In genomic region chr11:95802806-95803205, GRCh38 we compare ENCODE assay signal across 32 cellular contexts.
"Had no signal": no experiment of that assay in that cellular context is flagged by ENCODE, and none has a peak within 500 bp of the region (broad histone marks: within the 10 kb centered on the region; RNA-seq: fewer than 3 reads in every experiment).

No MANE protein-coding gene starts in this region.

- H3K4me3 Mint-ChIP-seq: activated B cell treated with CpG ODN at 0.5 μM for 24 hours; activated CD4-positive, alpha-beta memory T cell treated with anti-CD3 and anti-CD28 coated beads for 36 hours; activated CD4-positive, alpha-beta T cell treated with anti-CD3 and anti-CD28 coated beads, Interleukin-2, amount 10 ng/mL, durations not matched to agents 7 days and 5 days; activated CD8-positive, alpha-beta T cell treated with anti-CD3 and anti-CD28 coated beads for 36 hours; activated naive CD4-positive, alpha-beta T cell treated with anti-CD3 and anti-CD28 coated beads for 36 hours; activated naive CD4-positive, alpha-beta T cell treated with anti-CD3 and anti-CD28 coated beads, Interleukin-2, amount 50 U/mL, for 24 hours; activated naive CD8-positive, alpha-beta T cell treated with anti-CD3 and anti-CD28 coated beads for 36 hours; activated T-cell treated with anti-CD3 and anti-CD28 coated beads, Interleukin-2, amount 50 U/mL, for 4 hours; activated T-cell treated with anti-CD3 and anti-CD28 coated beads, Interleukin-2, amount 50 U/mL, for 72 hours; activated T-helper 1 cell treated with anti-CD3 and anti-CD28 coated beads, Interleukin-12 subunit alpha, Interleukin-12 subunit beta, Interleukin-2, Interleukin-4 antibody, amounts not matched to agents 30 ng/mL and 10 ng/mL and 1 ng/mL, durations not matched to agents 14 hours and 24 hours and 36 hours; activated T-helper 17 cell treated with anti-CD3 and anti-CD28 coated beads, Interleukin-2, amount 50 U/mL, for 72 hours; brain; central memory CD8-positive, alpha-beta T cell; T-cell; T-helper 2 cell treated with Interferon-gamma antibody and Interleukin-4, amounts not matched to agents 5 μg/mL and 100 μg/mL, for 36 hours had no signal

- DNase-seq: activated B cell treated with CpG ODN at 0.5 μM for 24 hours; activated CD4-positive, alpha-beta memory T cell treated with anti-CD3 and anti-CD28 coated beads for 36 hours; activated CD4-positive, alpha-beta T cell treated with anti-CD3 and anti-CD28 coated beads, Interleukin-2, amount 10 ng/mL, durations not matched to agents 7 days and 5 days; activated CD4-positive, CD25-positive, alpha-beta regulatory T cell treated with anti-CD3 and anti-CD28 coated beads, Interleukin-2, amount 50 U/mL, for 72 hours; activated CD8-positive, alpha-beta T cell treated with anti-CD3 and anti-CD28 coated beads for 36 hours; activated effector memory CD4-positive, alpha-beta T cell treated with anti-CD3 and anti-CD28 coated beads, Interleukin-2, amount 50 U/mL, for 16 hours; activated gamma-delta T cell treated with Interleukin-2 at 50 U/mL for 16 hours; activated naive CD4-positive, alpha-beta T cell; activated naive CD4-positive, alpha-beta T cell treated with anti-CD3 and anti-CD28 coated beads for 36 hours; activated naive CD8-positive, alpha-beta T cell treated with anti-CD3 and anti-CD28 coated beads for 36 hours; activated T-cell treated with anti-CD3 and anti-CD28 coated beads for 4 hours; activated T-cell treated with anti-CD3 and anti-CD28 coated beads, Interleukin-2, amount 50 U/mL, for 1 hour; activated T-cell treated with anti-CD3 and anti-CD28 coated beads, Interleukin-2, amount 50 U/mL, for 4 hours; activated T-cell treated with anti-CD3 and anti-CD28 coated beads, Interleukin-2, amount 50 U/mL, for 72 hours; amygdala; anterior cingulate cortex; caudate nucleus; cerebellar nuclear complex; T-cell; T-helper 2 cell; T-helper 9 cell had no signal

- H3K27me3 ChIP-seq: ascending aorta, cardiac muscle cell had no signal

- H3K27me3 Mint-ChIP-seq: activated B cell treated with CpG ODN at 0.5 μM for 24 hours; activated CD4-positive, alpha-beta memory T cell treated with anti-CD3 and anti-CD28 coated beads for 36 hours; activated CD4-positive, alpha-beta T cell treated with anti-CD3 and anti-CD28 coated beads, Interleukin-2, amount 10 ng/mL, durations not matched to agents 7 days and 5 days; activated CD8-positive, alpha-beta T cell treated with anti-CD3 and anti-CD28 coated beads for 36 hours; activated naive CD4-positive, alpha-beta T cell treated with anti-CD3 and anti-CD28 coated beads, Interleukin-2, amount 50 U/mL, for 24 hours; activated naive CD8-positive, alpha-beta T cell treated with anti-CD3 and anti-CD28 coated beads for 36 hours; activated T-helper 17 cell treated with anti-CD3 and anti-CD28 coated beads, Interleukin-2, amount 50 U/mL, for 72 hours; central memory CD8-positive, alpha-beta T cell; T-cell had no signal

- H3K4me1 Mint-ChIP-seq: activated B cell treated with CpG ODN at 0.5 μM for 24 hours; activated naive CD8-positive, alpha-beta T cell treated with anti-CD3 and anti-CD28 coated beads for 36 hours had no signal

- H3K4me3 ChIP-seq: ascending aorta, cardiac muscle cell had no signal

- H3K9me3 Mint-ChIP-seq: activated B cell treated with CpG ODN at 0.5 μM for 24 hours; activated CD4-positive, alpha-beta T cell treated with anti-CD3 and anti-CD28 coated beads, Interleukin-2, amount 10 ng/mL, durations not matched to agents 7 days and 5 days; activated CD8-positive, alpha-beta T cell treated with anti-CD3 and anti-CD28 coated beads for 36 hours; activated naive CD4-positive, alpha-beta T cell treated with anti-CD3 and anti-CD28 coated beads for 36 hours; activated naive CD4-positive, alpha-beta T cell treated with anti-CD3 and anti-CD28 coated beads, Interleukin-2, amount 50 U/mL, for 24 hours; activated naive CD8-positive, alpha-beta T cell treated with anti-CD3 and anti-CD28 coated beads for 36 hours; activated T-cell treated with anti-CD3 and anti-CD28 coated beads, Interleukin-2, amount 50 U/mL, for 4 hours; activated T-helper 1 cell treated with anti-CD3 and anti-CD28 coated beads, Interleukin-12 subunit alpha, Interleukin-12 subunit beta, Interleukin-2, Interleukin-4 antibody, amounts not matched to agents 30 ng/mL and 10 ng/mL and 1 ng/mL, durations not matched to agents 14 hours and 24 hours and 36 hours; central memory CD8-positive, alpha-beta T cell had no signal

- FAIRE-seq: bronchial epithelial cell, TTC549 had no signal

- H3K9me3 ChIP-seq: ascending aorta had no signal

- ATAC-seq: activated CD8-positive, alpha-beta T cell treated with anti-CD3 and anti-CD28 coated beads for 36 hours; activated T-cell treated with anti-CD3 and anti-CD28 coated beads, Interleukin-2, amount 50 U/mL, for 4 hours; activated T-cell treated with anti-CD3 and anti-CD28 coated beads, Interleukin-2, amount 50 U/mL, for 72 hours; activated T-helper 17 cell treated with anti-CD3 and anti-CD28 coated beads, Interleukin-2, amount 50 U/mL, for 72 hours; T-cell had no signal

- H3K27ac Mint-ChIP-seq: activated B cell treated with CpG ODN at 0.5 μM for 24 hours; activated CD4-positive, alpha-beta memory T cell treated with anti-CD3 and anti-CD28 coated beads for 36 hours; activated CD4-positive, alpha-beta T cell treated with anti-CD3 and anti-CD28 coated beads, Interleukin-2, amount 10 ng/mL, durations not matched to agents 7 days and 5 days; activated CD8-positive, alpha-beta T cell treated with anti-CD3 and anti-CD28 coated beads for 36 hours; activated naive CD4-positive, alpha-beta T cell treated with anti-CD3 and anti-CD28 coated beads for 36 hours; activated naive CD4-positive, alpha-beta T cell treated with anti-CD3 and anti-CD28 coated beads, Interleukin-2, amount 50 U/mL, for 24 hours; activated naive CD8-positive, alpha-beta T cell treated with anti-CD3 and anti-CD28 coated beads for 36 hours; activated T-cell treated with anti-CD3 and anti-CD28 coated beads, Interleukin-2, amount 50 U/mL, for 72 hours; activated T-helper 1 cell treated with anti-CD3 and anti-CD28 coated beads, Interleukin-12 subunit alpha, Interleukin-12 subunit beta, Interleukin-2, Interleukin-4 antibody, amounts not matched to agents 30 ng/mL and 10 ng/mL and 1 ng/mL, durations not matched to agents 14 hours and 24 hours and 36 hours; activated T-helper 17 cell treated with anti-CD3 and anti-CD28 coated beads, Interleukin-2, amount 50 U/mL, for 72 hours; brain; T-cell; T-helper 2 cell treated with Interferon-gamma antibody and Interleukin-4, amounts not matched to agents 5 μg/mL and 100 μg/mL, for 36 hours had no signal

- H3K27ac ChIP-seq: ascending aorta, cardiac muscle cell, VCaP had no signal

- H3K4me1 ChIP-seq: ascending aorta had no signal
